Comparison of ENCODE assay signal across 14 cellular contexts in genomic region chr14:60651051-60651935, GRCh38. TPM values are rescaled to one million over a fixed set of nuclear protein-coding genes. Genes with fewer than 3 reads are reported as not detected.
DNase-seq lines count a peak whose midpoint lies in the region; ATAC-seq and TF ChIP-seq lines count a peak whose summit lies in the region.
"Had no signal": no experiment of that assay in that cellular context is flagged by ENCODE, and none has a peak within 500 bp of the region (broad histone marks: within the 10 kb centered on the region; RNA-seq: fewer than 3 reads in every experiment).

No MANE protein-coding gene starts in this region.

- H3K27ac ChIP-seq in PC-3 (ENCODE audit: low read length) (no peak overlapping the region), ascending aorta (no peak overlapping the region)
- H3K27ac ChIP-seq in naive thymus-derived CD4-positive, alpha-beta T cell (ENCODE audit: low read depth, low read length): no peak overlapping the region
- H3K27ac ChIP-seq: upper lobe of left lung had no signal

- H3K27me3 Mint-ChIP-seq in activated naive CD4-positive, alpha-beta T cell treated with anti-CD3 and anti-CD28 coated beads, Interleukin-2, amount 10 ng/mL, durations not matched to agents 7 days and 5 days: peaks cover 99% of the 10 kb centered on the region
- H3K27me3 Mint-ChIP-seq in naive thymus-derived CD4-positive, alpha-beta T cell: peaks cover 82 to 95% (median 85%) of the 10 kb centered on the region in 5 donors

- peaks cover 55% of the 10 kb centered on the region for H3K4me1 Mint-ChIP-seq in activated naive CD4-positive, alpha-beta T cell treated with anti-CD3 and anti-CD28 coated beads, Interleukin-2, amount 10 ng/mL, durations not matched to agents 7 days and 5 days
- H3K4me1 Mint-ChIP-seq in naive thymus-derived CD4-positive, alpha-beta T cell: peaks cover 33 to 80% (median 70%) of the 10 kb centered on the region in 7 donors

- H3K27me3 ChIP-seq in PC-3 (ENCODE audit: low read length): no peaks in the 10 kb centered on the region
- peaks cover 11 to 48% of the 10 kb centered on the region in 2 donors for H3K27me3 ChIP-seq in naive thymus-derived CD4-positive, alpha-beta T cell (ENCODE audit: control insufficient read depth in 2 of 2, insufficient read depth in 2 of 2, low read length in 2 of 2)
- peaks cover 26% of the 10 kb centered on the region for H3K27me3 ChIP-seq in ascending aorta

- H3K4me3 Mint-ChIP-seq in activated naive CD4-positive, alpha-beta T cell treated with anti-CD3 and anti-CD28 coated beads, Interleukin-2, amount 10 ng/mL, durations not matched to agents 7 days and 5 days: peak overlapping the region; percentile 16
- peak overlapping the region in 9 of 10 donors; percentile 31 to 75 (median 62) for H3K4me3 Mint-ChIP-seq in naive thymus-derived CD4-positive, alpha-beta T cell
- H3K4me3 Mint-ChIP-seq: activated naive CD8-positive, alpha-beta T cell treated with anti-CD3 and anti-CD28 coated beads for 36 hours had no signal

- CTCF ChIA-PET in activated naive CD4-positive, alpha-beta T cell treated with anti-CD3 and anti-CD28 coated beads, Interleukin-2, amount 10 ng/mL, durations not matched to agents 7 days and 5 days (lab: Charles Lee): interaction anchor here (1.4 kb wide), 1 partner anchor 142 kb away, joined by 4 read pairs; no protein-coding TSS in a partner anchor
- CTCF ChIA-PET in PC-3 (lab: Charles Lee): no interaction called here
- CTCF ChIA-PET in naive thymus-derived CD4-positive, alpha-beta T cell (lab: Charles Lee): no interaction called here

- no peak overlapping the region for H3K9ac ChIP-seq in PC-3 (ENCODE audit: low read length)

- peak overlapping the region; percentile 97; the same call in 1 of the 2 replicates for H3K4me2 ChIP-seq in PC-3 (ENCODE audit: low read length)

- H3F3A ChIP-seq in PC-3 (ENCODE audit: low read length, unreplicated experiment): no peaks in the 10 kb centered on the region

- no peak for DNase-seq in activated naive CD4-positive, alpha-beta T cell treated with anti-CD3 and anti-CD28 coated beads, Interleukin-2, amount 10 ng/mL, durations not matched to agents 7 days and 5 days
- no peak for DNase-seq in activated naive CD4-positive, alpha-beta T cell (lab: John Stamatoyannopoulos, UW)
- DNase-seq in PC-3 (no peak), ascending aorta (ENCODE audit: low spot score in 2 of 2) (no peak), GM19238 (ENCODE audit: insufficient read length, low spot score) (no peak), sciatic nerve (ENCODE audit: low spot score) (no peak)
- DNase-seq in naive thymus-derived CD4-positive, alpha-beta T cell: no peak
- DNase-seq: activated CD8-positive, alpha-beta memory T cell treated with anti-CD3 and anti-CD28 coated beads, Interleukin-2, amount 10 ng/mL, durations not matched to agents 7 days and 5 days; activated naive CD8-positive, alpha-beta T cell treated with anti-CD3 and anti-CD28 coated beads for 36 hours; DND-41; hippocampal formation had no signal

- intact Hi-C loops in PC-3 (cut with micrococcal nuclease) (no loop called here), ascending aorta (cut with DNase I) (no loop called here), sciatic nerve (cut with DNase I) (loop anchor here (10.0 kb wide), 1 partner anchor 74 kb away; the partner anchor contains the start of gene SIX4)
- intact Hi-C loops in naive thymus-derived CD4-positive, alpha-beta T cell (cut with micrococcal nuclease): loop anchor here (5.0 to 10.0 kb wide), 2 partner anchors 71 to 374 kb away; partner anchors contain the start of gene SIX4 (in 1 of the 2)

- H3K79me2 ChIP-seq in PC-3 (ENCODE audit: low read length): peaks cover 29% of the 10 kb centered on the region

- POLR2A ChIA-PET in PC-3 (lab: Charles Lee; ENCODE audit: unreplicated experiment): interaction anchor here (0.8 kb wide), 1 partner anchor 208 kb away, joined by 4 read pairs; no protein-coding TSS in a partner anchor
- POLR2A ChIA-PET in naive thymus-derived CD4-positive, alpha-beta T cell (lab: Charles Lee): no interaction called here

- H2AFZ ChIP-seq in PC-3 (ENCODE audit: low read length): no peak overlapping the region

- ATAC-seq in PC-3: no peak
- no peak for ATAC-seq in naive thymus-derived CD4-positive, alpha-beta T cell
- no peak for ATAC-seq in HG03196 (IDR thresholded peaks at IDR 0.05; ENCODE audit: unreplicated experiment)
- no peak for ATAC-seq in sciatic nerve
- ATAC-seq: activated CD8-positive, alpha-beta memory T cell treated with anti-CD3 and anti-CD28 coated beads, Interleukin-2, amount 10 ng/mL, durations not matched to agents 7 days and 5 days had no signal

- peaks cover 6% of the 10 kb centered on the region for H3K4me1 ChIP-seq in PC-3 (ENCODE audit: insufficient read depth, low read length)
- H3K4me1 ChIP-seq in naive thymus-derived CD4-positive, alpha-beta T cell (ENCODE audit: control insufficient read depth in 2 of 2, insufficient read depth in 2 of 2, low read length in 2 of 2): peaks cover 9 to 23% of the 10 kb centered on the region in 2 donors
- peaks cover 0 to 30% of the 10 kb centered on the region in 2 donors for H3K4me1 ChIP-seq in ascending aorta

- H3K9me3 Mint-ChIP-seq in activated naive CD4-positive, alpha-beta T cell treated with anti-CD3 and anti-CD28 coated beads, Interleukin-2, amount 10 ng/mL, durations not matched to agents 7 days and 5 days: no peaks in the 10 kb centered on the region
- H3K9me3 Mint-ChIP-seq in naive thymus-derived CD4-positive, alpha-beta T cell: peaks cover 0 to 9% (median 0%) of the 10 kb centered on the region in 11 donors
- H3K9me3 Mint-ChIP-seq: activated naive CD8-positive, alpha-beta T cell treated with anti-CD3 and anti-CD28 coated beads for 36 hours had no signal

- H3K9me3 ChIP-seq in PC-3 (ENCODE audit: low read length): no peaks in the 10 kb centered on the region
- H3K9me3 ChIP-seq in naive thymus-derived CD4-positive, alpha-beta T cell (ENCODE audit: control insufficient read depth in 2 of 3, low read length in 3 of 3): no peaks in the 10 kb centered on the region
- H3K9me3 ChIP-seq in ascending aorta: no peaks in the 10 kb centered on the region
- H3K9me3 ChIP-seq: upper lobe of left lung had no signal

- no peaks in the 10 kb centered on the region for H3K36me3 ChIP-seq in PC-3 (ENCODE audit: low read depth, low read length)
- H3K36me3 ChIP-seq in naive thymus-derived CD4-positive, alpha-beta T cell (ENCODE audit: control insufficient read depth in 2 of 3, insufficient read depth in 3 of 3, low read length in 3 of 3): no peaks in the 10 kb centered on the region
- no peaks in the 10 kb centered on the region for H3K36me3 ChIP-seq in ascending aorta
- H3K36me3 ChIP-seq: upper lobe of left lung had no signal

- H3K4me3 ChIP-seq in PC-3 (ENCODE audit: low read length) (no peak overlapping the region), ascending aorta (no peak overlapping the region)
- no peak overlapping the region for H3K4me3 ChIP-seq in naive thymus-derived CD4-positive, alpha-beta T cell (ENCODE audit: low read length)
- H3K4me3 ChIP-seq: upper lobe of left lung had no signal

- TF ChIP-seq CTCF in PC-3 (conservative IDR thresholded peaks at IDR 0.05; ENCODE audit: low read depth, low read length) (no peak), ascending aorta (IDR thresholded peaks at IDR 0.05) (no peak)

- no peaks in the 10 kb centered on the region for H3K9me2 ChIP-seq in PC-3 (replicated peaks; ENCODE audit: low read length)

- peaks cover 8% of the 10 kb centered on the region for H3K36me3 Mint-ChIP-seq in activated naive CD4-positive, alpha-beta T cell treated with anti-CD3 and anti-CD28 coated beads, Interleukin-2, amount 10 ng/mL, durations not matched to agents 7 days and 5 days
- H3K36me3 Mint-ChIP-seq in naive thymus-derived CD4-positive, alpha-beta T cell: peaks cover 0 to 14% (median 4%) of the 10 kb centered on the region in 5 donors
- H3K36me3 Mint-ChIP-seq: activated naive CD8-positive, alpha-beta T cell treated with anti-CD3 and anti-CD28 coated beads for 36 hours had no signal

- peak overlapping the region; percentile 82 for H3K27ac Mint-ChIP-seq in activated naive CD4-positive, alpha-beta T cell treated with anti-CD3 and anti-CD28 coated beads, Interleukin-2, amount 10 ng/mL, durations not matched to agents 7 days and 5 days
- no peak overlapping the region for H3K27ac Mint-ChIP-seq in naive thymus-derived CD4-positive, alpha-beta T cell
- H3K27ac Mint-ChIP-seq: activated naive CD8-positive, alpha-beta T cell treated with anti-CD3 and anti-CD28 coated beads for 36 hours had no signal

- BruUV-seq in PC-3 (replicated peaks; lab: Mats Ljungman, UMichigan): no TSS peak

- H4K20me1 ChIP-seq in PC-3 (ENCODE audit: low read length): no peaks in the 10 kb centered on the region

RNA-seq across cellular contexts. Expression of gene SIX1, which starts 2.0 kb away (rescaled TPM):
- 16.5 and 18.2 TPM in 2 replicates for total RNA-seq in PC-3 (2014; rRNA removed)
- under 1 TPM in 1 of 5 experiments, not detected in 4; 0.70 TPM for total RNA-seq in naive thymus-derived CD4-positive, alpha-beta T cell
- not detected for polyA plus RNA-seq in naive thymus-derived CD4-positive, alpha-beta T cell
- total RNA-seq in ascending aorta: 1.1 TPM
- 5.2 TPM for total RNA-seq in sciatic nerve
- total RNA-seq: activated naive CD8-positive, alpha-beta T cell treated with anti-CD3 and anti-CD28 coated beads for 36 hours; liver had no signal
- polyA plus RNA-seq: liver had no signal

Comparison
In these comparisons a context has a peak if more than half of its experiments do, and no peak if none do; other contexts are left out.
1. intact Hi-C loops: an anchor here in naive thymus-derived CD4-positive, alpha-beta T cell (5.0 to 10.0 kb wide) and sciatic nerve (10.0 kb wide); none called in PC-3 and ascending aorta.